In genomic region chr2:171241771-171242170, GRCh38 we compare ENCODE assay signal across 29 cellular contexts.
"Had no signal": no experiment of that assay in that cellular context is flagged by ENCODE, and none has a peak within 500 bp of the region (broad histone marks: within the 10 kb centered on the region; RNA-seq: fewer than 3 reads in every experiment).

No MANE protein-coding gene starts in this region.

- H3K27ac ChIP-seq: adrenal gland, ascending aorta, breast epithelium, coronary artery, dorsolateral prefrontal cortex, epithelial cell of prostate, esophagus squamous epithelium had no signal

- H3K27me3 ChIP-seq: adrenal gland, ascending aorta, breast epithelium, esophagus squamous epithelium had no signal

- H3K4me1 ChIP-seq: adrenal gland, ascending aorta, breast epithelium, esophagus squamous epithelium had no signal

- H3K9me3 ChIP-seq: adrenal gland, ascending aorta had no signal

- H3K4me3 Mint-ChIP-seq: activated CD4-positive, alpha-beta memory T cell treated with anti-CD3 and anti-CD28 coated beads, Interleukin-2, amount 10 ng/mL, durations not matched to agents 7 days and 5 days; activated CD4-positive, alpha-beta T cell treated with anti-CD3 and anti-CD28 coated beads, Interleukin-2, amount 10 ng/mL, durations not matched to agents 7 days and 5 days; activated naive CD4-positive, alpha-beta T cell treated with anti-CD3 and anti-CD28 coated beads for 36 hours; activated naive CD4-positive, alpha-beta T cell treated with anti-CD3 and anti-CD28 coated beads, Interleukin-2, amount 50 U/mL, for 24 hours; activated naive CD8-positive, alpha-beta T cell treated with anti-CD3 and anti-CD28 coated beads for 36 hours; activated naive CD8-positive, alpha-beta T cell treated with anti-CD3 and anti-CD28 coated beads, Interleukin-2, amount 50 U/mL, for 24 hours; activated T-cell treated with anti-CD3 and anti-CD28 coated beads, Interleukin-2, amount 50 U/mL, for 24 hours; activated T-helper 17 cell treated with anti-CD3 and anti-CD28 coated beads, Interleukin-2, amount 50 U/mL, for 72 hours; brain; central memory CD8-positive, alpha-beta T cell; dendritic cell treated with granulocyte-macrophage colony-stimulating factor and Interleukin-4, amounts not matched to agents 40 ng/mL and 50 ng/mL, for 4 days; WTC11 had no signal

- DNase-seq: activated CD4-positive, alpha-beta memory T cell treated with anti-CD3 and anti-CD28 coated beads, Interleukin-2, amount 10 ng/mL, durations not matched to agents 7 days and 5 days; activated CD4-positive, alpha-beta T cell treated with anti-CD3 and anti-CD28 coated beads for 1 hour; activated CD4-positive, alpha-beta T cell treated with anti-CD3 and anti-CD28 coated beads for 4 hours; activated CD4-positive, alpha-beta T cell treated with anti-CD3 and anti-CD28 coated beads, Interleukin-2, amount 10 ng/mL, durations not matched to agents 7 days and 5 days; activated CD4-positive, alpha-beta T cell treated with anti-CD3 and anti-CD28 coated beads, Interleukin-2, amount 50 U/mL, for 4 hours; activated CD8-positive, alpha-beta memory T cell treated with anti-CD3 and anti-CD28 coated beads, Interleukin-2, amount 50 U/mL, for 48 hours; activated effector memory CD4-positive, alpha-beta T cell treated with anti-CD3 and anti-CD28 coated beads, Interleukin-2, amount 50 U/mL, for 16 hours; activated naive CD4-positive, alpha-beta T cell treated with anti-CD3 and anti-CD28 coated beads for 36 hours; activated naive CD8-positive, alpha-beta T cell treated with anti-CD3 and anti-CD28 coated beads for 36 hours; activated naive CD8-positive, alpha-beta T cell treated with anti-CD3 and anti-CD28 coated beads, Interleukin-2, amount 50 U/mL, for 24 hours; activated T-cell treated with anti-CD3 and anti-CD28 coated beads for 4 hours; activated T-cell treated with anti-CD3 and anti-CD28 coated beads, Interleukin-2, amount 50 U/mL, for 24 hours; adrenal gland; dorsolateral prefrontal cortex; effector memory CD4-positive, alpha-beta T cell; esophagus squamous epithelium; head of caudate nucleus; T-helper 2 cell had no signal

- H3K36me3 ChIP-seq: adrenal gland, ascending aorta, breast epithelium, esophagus squamous epithelium had no signal

- ATAC-seq: activated naive CD8-positive, alpha-beta T cell treated with anti-CD3 and anti-CD28 coated beads, Interleukin-2, amount 50 U/mL, for 24 hours; activated T-helper 17 cell treated with anti-CD3 and anti-CD28 coated beads, Interleukin-2, amount 50 U/mL, for 72 hours; WTC11 had no signal

- FAIRE-seq: frontal cortex had no signal

- H3K27me3 Mint-ChIP-seq: activated CD4-positive, alpha-beta memory T cell treated with anti-CD3 and anti-CD28 coated beads, Interleukin-2, amount 10 ng/mL, durations not matched to agents 7 days and 5 days; activated CD4-positive, alpha-beta T cell treated with anti-CD3 and anti-CD28 coated beads, Interleukin-2, amount 10 ng/mL, durations not matched to agents 7 days and 5 days; activated naive CD4-positive, alpha-beta T cell treated with anti-CD3 and anti-CD28 coated beads, Interleukin-2, amount 50 U/mL, for 24 hours; activated naive CD8-positive, alpha-beta T cell treated with anti-CD3 and anti-CD28 coated beads for 36 hours; activated naive CD8-positive, alpha-beta T cell treated with anti-CD3 and anti-CD28 coated beads, Interleukin-2, amount 50 U/mL, for 24 hours; activated T-cell treated with anti-CD3 and anti-CD28 coated beads, Interleukin-2, amount 50 U/mL, for 24 hours; activated T-helper 17 cell treated with anti-CD3 and anti-CD28 coated beads, Interleukin-2, amount 50 U/mL, for 72 hours; central memory CD8-positive, alpha-beta T cell; dendritic cell treated with granulocyte-macrophage colony-stimulating factor and Interleukin-4, amounts not matched to agents 40 ng/mL and 50 ng/mL, for 4 days had no signal

- H3K27ac Mint-ChIP-seq: activated CD4-positive, alpha-beta memory T cell treated with anti-CD3 and anti-CD28 coated beads, Interleukin-2, amount 10 ng/mL, durations not matched to agents 7 days and 5 days; activated CD4-positive, alpha-beta T cell treated with anti-CD3 and anti-CD28 coated beads, Interleukin-2, amount 10 ng/mL, durations not matched to agents 7 days and 5 days; activated naive CD4-positive, alpha-beta T cell treated with anti-CD3 and anti-CD28 coated beads for 36 hours; activated naive CD4-positive, alpha-beta T cell treated with anti-CD3 and anti-CD28 coated beads, Interleukin-2, amount 50 U/mL, for 24 hours; activated naive CD8-positive, alpha-beta T cell treated with anti-CD3 and anti-CD28 coated beads for 36 hours; activated naive CD8-positive, alpha-beta T cell treated with anti-CD3 and anti-CD28 coated beads, Interleukin-2, amount 50 U/mL, for 24 hours; activated T-cell treated with anti-CD3 and anti-CD28 coated beads, Interleukin-2, amount 50 U/mL, for 24 hours; activated T-helper 17 cell treated with anti-CD3 and anti-CD28 coated beads, Interleukin-2, amount 50 U/mL, for 72 hours; brain; dendritic cell treated with granulocyte-macrophage colony-stimulating factor and Interleukin-4, amounts not matched to agents 40 ng/mL and 50 ng/mL, for 4 days had no signal

- H3K4me3 ChIP-seq: adrenal gland, ascending aorta, breast epithelium, coronary artery, dorsolateral prefrontal cortex, esophagus squamous epithelium had no signal

- H3K4me1 Mint-ChIP-seq: brain had no signal
